ENCODE assay signal across 1 cellular context in the genomic region with DNA sequence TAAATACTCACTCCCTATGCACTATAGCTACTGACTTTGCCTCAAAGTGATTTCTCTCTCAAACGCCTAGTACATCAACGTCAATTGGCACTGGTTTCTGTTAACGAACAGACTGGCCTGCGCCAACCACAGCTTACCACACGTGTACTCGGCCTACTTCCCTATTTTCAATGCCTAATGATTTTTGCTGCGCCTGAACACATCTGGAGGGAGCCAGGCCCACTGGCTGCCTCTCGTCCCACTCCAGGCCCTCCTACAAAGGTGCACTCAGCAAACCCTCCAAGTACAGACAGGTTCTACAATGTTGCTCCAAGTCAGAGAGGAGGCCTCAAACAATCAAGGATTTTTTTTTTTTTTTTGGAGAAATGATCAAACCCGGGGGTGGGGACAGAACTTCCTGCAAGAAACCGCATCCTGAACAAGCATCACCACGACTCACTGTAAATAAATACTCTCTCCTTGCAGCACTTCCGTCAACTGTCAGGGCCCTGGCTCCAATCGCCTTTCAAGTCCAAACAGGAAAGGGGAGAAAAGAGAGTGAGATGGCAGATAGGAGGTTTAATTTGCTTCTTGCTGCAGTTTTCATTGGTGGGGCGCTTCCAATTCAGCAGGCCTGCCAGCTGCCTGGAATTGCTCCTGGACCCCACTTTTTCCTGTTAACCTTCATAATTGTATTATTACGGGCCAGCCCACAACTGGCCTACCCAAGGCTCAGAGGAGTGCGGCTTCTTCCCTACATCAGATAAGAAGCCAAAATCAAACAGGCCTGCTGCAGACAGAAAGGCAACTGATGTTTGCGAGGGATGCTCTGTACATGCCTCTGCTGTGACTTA.
TF ChIP-seq lines count a peak whose summit lies in the region.

No MANE protein-coding gene starts in this region.

TF ChIP-seq in SK-N-SH, 30 proteins besides CTCF, POLR2A, EP300 and RAD21 (continued from another document):
- TF ChIP-seq PBX3 (IDR thresholded peaks at IDR 0.05): 0 out of 2 replicates have a peak, but pooled peaks have one; percentile 29
- 0 out of 2 replicates have a peak, but pooled peaks have one; percentile 15 for TF ChIP-seq RXRA (IDR thresholded peaks at IDR 0.05; ENCODE audit: borderline replicate concordance, low read depth)
- no peak for TF ChIP-seq TAF1 (IDR thresholded peaks at IDR 0.05; ENCODE audit: borderline replicate concordance, low read depth, low read length)
- TF ChIP-seq CHD2 (IDR thresholded peaks at IDR 0.05; ENCODE audit: low read length, partially characterized antibody): peak; percentile 63
- no peak for TF ChIP-seq ELF1 (IDR thresholded peaks at IDR 0.05)
- TF ChIP-seq TCF12 (IDR thresholded peaks at IDR 0.05): peak; percentile 44; the same call in 1 of the 2 replicates
- peak; percentile 97 for TF ChIP-seq GATA2 (CRISPR knock-in tag; IDR thresholded peaks at IDR 0.05)
- TF ChIP-seq FOSL2 (IDR thresholded peaks at IDR 0.05; ENCODE audit: borderline replicate concordance, low read depth): no peak
- peak; percentile 45 for TF ChIP-seq MXI1 (IDR thresholded peaks at IDR 0.05; ENCODE audit: low read depth, low read length)
- 0 out of 2 replicates have a peak, but pooled peaks have one; percentile 3 for TF ChIP-seq SMC3 (IDR thresholded peaks at IDR 0.05; ENCODE audit: low read depth, low read length)
TF ChIP-seq in SK-N-SH: peak in this region for 12.
